8 cellular contexts compared by ENCODE assay signal in genomic region chr18:76495435-76496199, GRCh38. TPM values are rescaled to one million over a fixed set of nuclear protein-coding genes. Genes with fewer than 3 reads are reported as not detected.
A peak's percentile ranks its signal among the peaks of the same experiment; 100 is the strongest.
DNase-seq lines count a peak whose midpoint lies in the region; ATAC-seq and TF ChIP-seq lines count a peak whose summit lies in the region.

No MANE protein-coding gene starts in this region.

- ATAC-seq in CD4-positive, CD25-positive, alpha-beta regulatory T cell (ENCODE audit: low read depth in 2 of 2): peak in 1 of 2 donors; percentile 12
- ATAC-seq in GM21825 (IDR thresholded peaks at IDR 0.05; ENCODE audit: unreplicated experiment): no peak

- H3K9ac ChIP-seq in iPS-20b (ENCODE audit: low read depth, low read length): peak overlapping the region; percentile 88; the same call in 1 of the 2 replicates
- peak overlapping the region; percentile 77 for H3K9ac ChIP-seq in skeletal muscle satellite cell (ENCODE audit: low read depth, low read length)

- peaks cover 39% of the 10 kb centered on the region for H3K4me1 ChIP-seq in CD4-positive, CD25-positive, alpha-beta regulatory T cell (ENCODE audit: control insufficient read depth, insufficient read depth, low read length, poor library complexity, severe bottlenecking)
- H3K4me1 ChIP-seq in iPS-20b (ENCODE audit: insufficient read depth, low read length): no peaks in the 10 kb centered on the region; the same call in none of the 2 replicates
- peaks cover 6% of the 10 kb centered on the region for H3K4me1 ChIP-seq in skeletal muscle satellite cell (ENCODE audit: control insufficient read depth, insufficient read depth, low read length)

- no peak overlapping the region for H3K27ac ChIP-seq in CD4-positive, CD25-positive, alpha-beta regulatory T cell (ENCODE audit: insufficient read depth, low read length, poor library complexity, severe bottlenecking)
- no peak overlapping the region for H3K27ac ChIP-seq in iPS-20b (ENCODE audit: low read length)

- H3K36me3 ChIP-seq in CD4-positive, CD25-positive, alpha-beta regulatory T cell (ENCODE audit: control insufficient read depth, insufficient read depth, low read length): no peaks in the 10 kb centered on the region
- H3K36me3 ChIP-seq in iPS-20b (ENCODE audit: insufficient read depth, low read depth, low read length): no peaks in the 10 kb centered on the region
- no peaks in the 10 kb centered on the region for H3K36me3 ChIP-seq in skeletal muscle satellite cell (ENCODE audit: insufficient read depth, low read length)

- no peaks in the 10 kb centered on the region for H3K9me3 ChIP-seq in CD4-positive, CD25-positive, alpha-beta regulatory T cell (ENCODE audit: control insufficient read depth in 2 of 2, low read length in 2 of 2)
- H3K9me3 ChIP-seq in iPS-20b (ENCODE audit: insufficient read depth, low read depth, low read length) (no peaks in the 10 kb centered on the region), skeletal muscle satellite cell (replicated peaks; ENCODE audit: low read length) (no peaks in the 10 kb centered on the region)

- H3K36me3 Mint-ChIP-seq in CD4-positive, CD25-positive, alpha-beta regulatory T cell: peaks cover 3% of the 10 kb centered on the region

- H3K27me3 Mint-ChIP-seq in CD4-positive, CD25-positive, alpha-beta regulatory T cell: peaks cover 79% of the 10 kb centered on the region

- H3K27me3 ChIP-seq in CD4-positive, CD25-positive, alpha-beta regulatory T cell (ENCODE audit: control insufficient read depth, insufficient read depth, low read length): peaks cover 24% of the 10 kb centered on the region
- H3K27me3 ChIP-seq in iPS-20b (ENCODE audit: insufficient read depth, low read length): peaks cover 57% of the 10 kb centered on the region
- H3K27me3 ChIP-seq in skeletal muscle satellite cell (ENCODE audit: control insufficient read depth, insufficient read depth, low read length): no peaks in the 10 kb centered on the region

- peak in 1 of 3 donors; percentile 16 for DNase-seq in CD4-positive, CD25-positive, alpha-beta regulatory T cell
- DNase-seq in GM20000 (ENCODE audit: low spot score) (peak; percentile 56), NCI-H510A (lab: John Stamatoyannopoulos, UW) (peak; percentile 51), astrocyte of the cerebellum (ENCODE audit: low read depth) (no peak), NCI-H1048 (lab: John Stamatoyannopoulos, UW) (no peak)

- peaks cover 0 to 44% (median 8%) of the 10 kb centered on the region in 4 donors for H3K4me1 Mint-ChIP-seq in CD4-positive, CD25-positive, alpha-beta regulatory T cell

- H3K9me3 Mint-ChIP-seq in CD4-positive, CD25-positive, alpha-beta regulatory T cell: peaks cover 0 to 4% (median 0%) of the 10 kb centered on the region in 7 donors

- no peak overlapping the region for H3K27ac Mint-ChIP-seq in CD4-positive, CD25-positive, alpha-beta regulatory T cell

- H3K4me2 ChIP-seq in skeletal muscle satellite cell (ENCODE audit: low read length): peak overlapping the region; percentile 100

- peak overlapping the region; percentile 70 to 88 (median 81) for H3K4me3 Mint-ChIP-seq in CD4-positive, CD25-positive, alpha-beta regulatory T cell

- in situ Hi-C loops in astrocyte of the cerebellum (cut with HindIII; ENCODE audit: low sequenced_read_pairs): no loop called here

- H3K4me3 ChIP-seq in CD4-positive, CD25-positive, alpha-beta regulatory T cell (ENCODE audit: low read depth, low read length): peak overlapping the region; percentile 51
- H3K4me3 ChIP-seq in astrocyte of the cerebellum (ENCODE audit: low read depth, low read length) (peak overlapping the region; percentile 83), iPS-20b (ENCODE audit: low read length) (peak overlapping the region; percentile 80), skeletal muscle satellite cell (ENCODE audit: low read length) (peak overlapping the region; percentile 72)

- no peak for TF ChIP-seq CTCF in GM20000 (IDR thresholded peaks at IDR 0.05; ENCODE audit: extremely low read depth, missing control alignments)
- no peak for TF ChIP-seq CTCF in astrocyte of the cerebellum (IDR thresholded peaks at IDR 0.05; ENCODE audit: low read depth, low read length, missing control alignments)

RNA-seq across cellular contexts. Expression of gene ZNF516, which starts 0.6 kb away (rescaled TPM):
- 9.9 TPM for total RNA-seq in CD4-positive, CD25-positive, alpha-beta regulatory T cell
- under 1 TPM in 3 of 4 donors, not detected in 1; 0.26 to 0.74 (median 0.39) TPM for polyA plus RNA-seq in CD4-positive, CD25-positive, alpha-beta regulatory T cell
- total RNA-seq in skeletal muscle satellite cell (2012; rRNA removed): 19.5 and 21.2 TPM in 2 replicates

Comparison
In these comparisons a context has a peak if more than half of its experiments do, and no peak if none do; other contexts are left out.
1. DNase-seq: peak in GM20000 (single experiment) and NCI-H510A (single experiment); none in astrocyte of the cerebellum (single experiment) and NCI-H1048 (single experiment).
2. Peak in every context shown above with its lines, with median percentiles within 50 percentile points of each other: H3K4me3 ChIP-seq.